Comparison of ENCODE assay signal across 21 cellular contexts in genomic region chr16:66677179-66677578, GRCh38. TPM values are rescaled to one million over a fixed set of nuclear protein-coding genes. Genes with fewer than 3 reads are reported as not detected.
DNase-seq lines count a peak whose midpoint lies in the region; ATAC-seq and TF ChIP-seq lines count a peak whose summit lies in the region.
"Had no signal": no experiment of that assay in that cellular context is flagged by ENCODE, and none has a peak within 500 bp of the region (broad histone marks: within the 10 kb centered on the region; RNA-seq: fewer than 3 reads in every experiment).

No MANE protein-coding gene starts in this region.

- no peaks in the 10 kb centered on the region; the same call in 1 of the 2 replicates for H3K27me3 Mint-ChIP-seq in WTC11 (ENCODE audit: low read depth)
- H3K27me3 Mint-ChIP-seq in neural crest cell (ENCODE audit: low read depth), result no peaks in the 10 kb centered on the region
- H3K27me3 Mint-ChIP-seq: CD4-positive, CD25-positive, alpha-beta regulatory T cell had no signal

- CTCF ChIA-PET in WTC11 (lab: Charles Lee), result interaction anchor here (0.9 kb wide), 1 partner anchor 26 kb away, joined by 5 read pairs; no protein-coding TSS in a partner anchor

- H3K4me1 ChIP-seq in thyroid gland, result peaks cover 36 to 48% of the 10 kb centered on the region in 2 donors

- no peaks in the 10 kb centered on the region for H3K27me3 ChIP-seq in thyroid gland

- no peak for ATAC-seq in WTC11
- ATAC-seq in GM19467 (IDR thresholded peaks at IDR 0.05; ENCODE audit: unreplicated experiment), result no peak
- ATAC-seq in HG03108 (IDR thresholded peaks at IDR 0.05; ENCODE audit: unreplicated experiment), result no peak
- ATAC-seq: HCT116, K562 had no signal

- H3K27ac Mint-ChIP-seq in WTC11 (0 out of 2 replicates have a peak overlapping the region, but pooled peaks have one; percentile 1), neural crest cell (ENCODE audit: unreplicated experiment) (peak overlapping the region; percentile 27)
- H3K27ac Mint-ChIP-seq: CD4-positive, CD25-positive, alpha-beta regulatory T cell had no signal

- no peaks in the 10 kb centered on the region for H3K36me3 ChIP-seq in thyroid gland

- no peak for TF ChIP-seq POLR2A in thyroid gland (IDR thresholded peaks at IDR 0.05)

- TF ChIP-seq CTCF in WTC11 (IDR thresholded peaks at IDR 0.05) (no peak), neural crest cell (conservative IDR thresholded peaks at IDR 0.05) (no peak), thyroid gland (IDR thresholded peaks at IDR 0.05) (no peak)

- peak overlapping the region; percentile 82 to 88 (median 83) for H3K27ac ChIP-seq in thyroid gland

- DNase-seq in WTC11 (ENCODE audit: low spot score) (no peak), head of caudate nucleus (peak in 25 of 42 donors; percentile 15 to 68 (median 41)), neural crest cell (ENCODE audit: low read depth, low spot score) (no peak), thyroid gland (peak; percentile 50 to 68)
- DNase-seq in stimulated activated CD4-positive, alpha-beta T cell treated with anti-CD3 and anti-CD28 coated beads, Interleukin-12 subunit alpha, Interleukin-12 subunit beta, amount 100 ng/mL, for 4 hours, result no peak
- DNase-seq: ACHN; CD4-positive, CD25-positive, alpha-beta regulatory T cell; COR-L47; GDM1; MV-4-11; NCI-H1417; NCI-H187 treated with DMSO at 0.1 percent for 48 hours; NCI-H226; NCI-H524; NCI-H82; OCI-M1; Right ventricle myocardium superior had no signal

- POLR2A ChIA-PET in WTC11 (lab: Charles Lee), result interaction anchor here (1.2 kb wide), 1 partner anchor 16 kb away, joined by 3 read pairs; no protein-coding TSS in a partner anchor

- peaks cover 4% of the 10 kb centered on the region; the same call in 1 of the 2 replicates for H3K4me1 Mint-ChIP-seq in WTC11
- H3K4me1 Mint-ChIP-seq in neural crest cell, result no peaks in the 10 kb centered on the region

- H3K36me3 Mint-ChIP-seq in WTC11 (peaks cover 16% of the 10 kb centered on the region), neural crest cell (ENCODE audit: low read depth) (peaks cover 2% of the 10 kb centered on the region)

- 76 to 86% methylated on average over 7 of the region's 7 CpGs for WGBS in thyroid gland, 2 donors

- H3K9me3 Mint-ChIP-seq in WTC11 (peaks cover 4% of the 10 kb centered on the region; the same call in 1 of the 2 replicates), neural crest cell (no peaks in the 10 kb centered on the region)
- H3K9me3 Mint-ChIP-seq: CD4-positive, CD25-positive, alpha-beta regulatory T cell had no signal

- intact Hi-C loops in head of caudate nucleus (cut with DNase I) (no loop called here), thyroid gland (cut with DNase I) (no loop called here)

- H3K4me3 ChIP-seq in thyroid gland (replicated peaks in 1 of 3), result no peak overlapping the region
- H3K4me3 ChIP-seq: K562 had no signal

- H3K4me3 Mint-ChIP-seq in WTC11, result no peak overlapping the region
- no peak overlapping the region for H3K4me3 Mint-ChIP-seq in neural crest cell
- H3K4me3 Mint-ChIP-seq: CD4-positive, CD25-positive, alpha-beta regulatory T cell had no signal

- no peaks in the 10 kb centered on the region for H3K9me3 ChIP-seq in thyroid gland

TF ChIP-seq in WTC11, 78 proteins besides CTCF, POLR2A, EP300 and RAD21:
- TF ChIP-seq ZNF671 (CRISPR knock-in tag; IDR thresholded peaks at IDR 0.05), result no peak
- no peak for TF ChIP-seq ZNF232 (CRISPR knock-in tag; IDR thresholded peaks at IDR 0.05)
- TF ChIP-seq ATF2 (CRISPR knock-in tag; IDR thresholded peaks at IDR 0.05; ENCODE audit: borderline replicate concordance, low read depth), result no peak
- TF ChIP-seq PRDM15 (CRISPR knock-in tag; IDR thresholded peaks at IDR 0.05), result no peak
- TF ChIP-seq FOXK1 (CRISPR knock-in tag; IDR thresholded peaks at IDR 0.05), result no peak
- no peak for TF ChIP-seq PRRX2 (CRISPR knock-in tag; IDR thresholded peaks at IDR 0.05)
- TF ChIP-seq TCF7 (CRISPR knock-in tag; IDR thresholded peaks at IDR 0.05; ENCODE audit: low read depth), result no peak

RNA-seq across cellular contexts. Expression of gene CMTM4, which starts 19.4 kb away (rescaled TPM):
- total RNA-seq in WTC11 (2021), result 56.2 to 60.6 TPM (median 58.5 TPM) in 3 replicates
- 31.7 and 32.5 TPM in 2 replicates for total RNA-seq in neural crest cell
- total RNA-seq in thyroid gland, result 100 to 1,000 TPM; 170 to 246 (median 201) TPM

Comparison
In these comparisons a context has a peak if more than half of its experiments do, and no peak if none do; other contexts are left out.
1. DNase-seq: peak in head of caudate nucleus (25 of 42) and thyroid gland (2 of 2); none in WTC11 (single experiment), neural crest cell (single experiment) and stimulated activated CD4-positive, alpha-beta T cell treated with anti-CD3 and anti-CD28 coated beads, Interleukin-12 subunit alpha, Interleukin-12 subunit beta, amount 100 ng/mL, for 4 hours (single experiment).